7 cellular contexts compared by ENCODE assay signal in the genomic region with DNA sequence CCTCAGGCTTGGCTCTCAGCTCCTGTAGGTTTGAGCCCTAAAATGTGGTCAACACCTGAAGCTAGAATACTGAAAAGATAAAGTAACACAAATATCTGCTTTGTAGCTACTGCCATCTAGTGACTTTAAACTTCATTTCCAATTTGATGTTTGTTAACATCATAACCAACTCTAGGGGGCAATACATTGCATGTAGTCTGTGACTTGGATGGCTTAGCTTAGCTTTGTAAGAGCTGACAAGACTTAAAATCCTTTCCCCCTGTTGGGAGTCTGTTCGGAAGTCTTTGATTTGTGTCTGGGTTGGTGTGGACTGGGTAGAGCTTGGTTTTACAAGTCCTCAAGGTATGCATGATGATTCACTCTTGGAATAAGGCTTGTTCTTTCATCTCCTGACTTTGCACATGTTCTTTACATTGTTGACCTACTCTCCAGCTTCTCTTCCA. TPM values are rescaled to one million over a fixed set of nuclear protein-coding genes. Genes with fewer than 3 reads are reported as not detected.
DNase-seq lines count a peak whose midpoint lies in the region; FAIRE-seq and TF ChIP-seq lines count a peak whose summit lies in the region.

No MANE protein-coding gene starts in this region.

- H3K36me3 ChIP-seq in esophagus muscularis mucosa, result no peaks in the 10 kb centered on the region

- H3K27ac ChIP-seq in esophagus muscularis mucosa (replicated peaks in 1 of 4), result no peak overlapping the region

- TF ChIP-seq POLR2A in H54 (IDR thresholded peaks at IDR 0.05; ENCODE audit: low read depth, low read length) (no peak), esophagus muscularis mucosa (IDR thresholded peaks at IDR 0.05; ENCODE audit: low read depth) (no peak)

- H3K9me3 Mint-ChIP-seq in osteocyte (ENCODE audit: unreplicated experiment), result no peaks in the 10 kb centered on the region

- FAIRE-seq in H54 (lab: Jason Lieb, UNC), result peak; percentile 91

- 38% methylated on average over 1 of the region's 1 CpG for WGBS in esophagus muscularis mucosa

- no peak overlapping the region for H3K4me3 ChIP-seq in esophagus muscularis mucosa

- peaks cover 0 to 5% (median 0%) of the 10 kb centered on the region in 4 donors for H3K27me3 ChIP-seq in esophagus muscularis mucosa

- H3K36me3 Mint-ChIP-seq in osteocyte (ENCODE audit: unreplicated experiment), result no peaks in the 10 kb centered on the region

- in situ Hi-C loops in SK-MEL-5 (cut with HindIII; ENCODE audit: low pct_unique_long_range_greater_than_20kb, low sequenced_read_pairs), result no loop called here

- peaks cover 13% of the 10 kb centered on the region for H3K27me3 Mint-ChIP-seq in osteocyte (ENCODE audit: unreplicated experiment)

- DNase-seq in GM04504 (ENCODE audit: low read depth) (peak; percentile 31), H54 (ENCODE audit: insufficient read length, low spot score) (no peak), NCI-H1048 (lab: John Stamatoyannopoulos, UW) (peak; percentile 13), SK-MEL-5 (ENCODE audit: low read depth, low spot score) (peak; percentile 88), esophagus muscularis mucosa (ENCODE audit: extremely low spot score) (peak; percentile 42), osteocyte (ENCODE audit: extremely low spot score, unreplicated experiment) (no peak)
- DNase-seq in effector CD8-positive, alpha-beta T cell (lab: John Stamatoyannopoulos, UW), result no peak

- no peak for TF ChIP-seq EP300 in esophagus muscularis mucosa (IDR thresholded peaks at IDR 0.05)

- intact Hi-C loops in esophagus muscularis mucosa (cut with DNase I), result no loop called here

- no peaks in the 10 kb centered on the region for H3K9me3 ChIP-seq in esophagus muscularis mucosa

- no peak overlapping the region for H3K27ac Mint-ChIP-seq in osteocyte (ENCODE audit: unreplicated experiment)

- H3K4me1 ChIP-seq in esophagus muscularis mucosa, result no peaks in the 10 kb centered on the region

- H3K4me1 Mint-ChIP-seq in osteocyte (ENCODE audit: unreplicated experiment), result no peaks in the 10 kb centered on the region

- H3K4me3 Mint-ChIP-seq in osteocyte (ENCODE audit: unreplicated experiment), result no peak overlapping the region

- peak; percentile 34 to 36 (median 35) for TF ChIP-seq CTCF in esophagus muscularis mucosa (IDR thresholded peaks at IDR 0.05)
- peak; percentile 84 for TF ChIP-seq CTCF in osteocyte (IDR thresholded peaks at IDR 0.05)

RNA-seq across cellular contexts. Expression of gene SCN11A, which starts 51.7 kb away (rescaled TPM):
- total RNA-seq in SK-MEL-5 (2014; rRNA removed; shearing (Covaris generic)), result not detected in 2 replicates
- polyA plus RNA-seq in SK-MEL-5 (2015; cell fraction: cytosol; rRNA removed), result not detected in 2 replicates
- polyA plus RNA-seq in SK-MEL-5 (2015; cell fraction: nucleus; rRNA removed), result not detected in 2 replicates
- total RNA-seq in esophagus muscularis mucosa, result under 1 TPM; 0.34 to 0.99 (median 0.56) TPM
- 0.08 and 0.18 TPM in 2 replicates for total RNA-seq in osteocyte

RNA-seq across cellular contexts. Expression of gene WDR48, which starts 51.8 kb away (rescaled TPM):
- total RNA-seq in SK-MEL-5 (2014; rRNA removed; shearing (Covaris generic)), result 31.0 and 33.7 TPM in 2 replicates
- 17.8 and 24.0 TPM in 2 replicates for polyA plus RNA-seq in SK-MEL-5 (2015; cell fraction: cytosol; rRNA removed)
- 77.5 and 78.3 TPM in 2 replicates for polyA plus RNA-seq in SK-MEL-5 (2015; cell fraction: nucleus; rRNA removed)
- total RNA-seq in esophagus muscularis mucosa (10 to 100 TPM; 25.9 to 40.0 (median 29.8) TPM), osteocyte (44.5 and 45.4 TPM in 2 replicates)

Comparison
In these comparisons a context has a peak if more than half of its experiments do, and no peak if none do; other contexts are left out.
1. DNase-seq: peak in GM04504 (single experiment), NCI-H1048 (single experiment), SK-MEL-5 (single experiment) and esophagus muscularis mucosa (single experiment); none in H54 (single experiment), osteocyte (single experiment) and effector CD8-positive, alpha-beta T cell (single experiment).